In the genomic region with DNA sequence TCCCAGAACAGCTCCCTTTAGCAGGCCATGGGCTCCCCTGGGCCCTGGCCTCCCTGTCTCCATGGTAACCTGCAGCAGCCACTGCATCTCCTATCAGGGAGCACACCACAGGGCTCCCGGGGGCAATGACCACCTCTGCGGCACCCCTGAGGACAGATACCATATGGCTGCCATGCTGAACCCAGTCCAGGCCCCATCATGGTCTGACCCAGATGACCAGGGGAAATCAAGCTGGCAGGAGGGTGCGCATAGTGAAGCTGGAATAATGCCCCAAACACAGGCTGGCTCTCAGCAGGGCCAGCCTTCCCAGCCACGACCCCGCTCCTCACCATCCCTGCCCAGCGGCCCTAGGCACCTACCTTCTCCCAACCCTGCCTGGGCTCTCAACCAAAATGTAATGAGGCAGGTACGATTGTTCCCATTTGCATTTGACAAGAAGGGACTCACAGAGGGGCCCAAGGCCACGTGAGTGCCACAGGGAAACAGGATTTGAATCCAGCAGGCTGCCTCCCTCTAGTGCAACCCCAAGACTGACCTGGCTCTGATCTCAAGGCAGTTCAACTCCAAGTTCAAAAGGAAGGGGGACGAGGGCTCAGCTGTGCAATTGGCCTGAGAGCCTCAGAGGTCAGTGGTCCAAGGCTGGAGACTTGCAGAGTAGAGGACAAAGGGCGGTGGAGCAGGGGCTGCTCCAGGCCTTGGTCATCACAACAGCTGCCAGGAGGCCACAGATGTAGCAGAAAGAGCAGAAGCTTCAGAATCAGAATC, we compare ENCODE assay signal across 22 cellular contexts. TPM values are rescaled to one million over a fixed set of nuclear protein-coding genes. Genes with fewer than 3 reads are reported as not detected.
A peak's percentile ranks its signal among the peaks of the same experiment; 100 is the strongest.
DNase-seq lines count a peak whose midpoint lies in the region; ATAC-seq, FAIRE-seq and TF ChIP-seq lines count a peak whose summit lies in the region.
"Had no signal": no experiment of that assay in that cellular context is flagged by ENCODE, and none has a peak within 500 bp of the region (broad histone marks: within the 10 kb centered on the region; RNA-seq: fewer than 3 reads in every experiment).

No MANE protein-coding gene starts in this region.

- H3K9me3 Mint-ChIP-seq in natural killer cell (no peaks in the 10 kb centered on the region), nephron (no peaks in the 10 kb centered on the region), Calu3 (ENCODE audit: low read depth, unreplicated experiment) (no peaks in the 10 kb centered on the region)
- no peaks in the 10 kb centered on the region for H3K9me3 Mint-ChIP-seq in natural killer cell treated with Interleukin-12 subunit alpha and Interleukin-12 subunit beta and Interleukin-15 and Interleukin-18, amount 100 ng/mL, for 72 hours

- FAIRE-seq in K562 (lab: Jason Lieb, UNC) = no peak
- FAIRE-seq: A204.1, G401.6, GM12892 had no signal

- TF ChIP-seq CTCF in natural killer cell (IDR thresholded peaks at IDR 0.05) (no peak), K562 (IDR thresholded peaks at IDR 0.05 in 2 of 3, conservative IDR thresholded peaks at IDR 0.05 in 1 of 3; ENCODE audit: insufficient read depth in 2 of 3, low read depth in 1 of 3, low read length in 3 of 3) (no peak), nephron (IDR thresholded peaks at IDR 0.05; ENCODE audit: unreplicated experiment in 3 of 3) (no peak), Calu3 (IDR thresholded peaks at IDR 0.05; ENCODE audit: unreplicated experiment) (no peak)

- peaks cover 11 to 17% of the 10 kb centered on the region in 2 donors for H3K4me1 Mint-ChIP-seq in natural killer cell
- H3K4me1 Mint-ChIP-seq in natural killer cell treated with Interleukin-12 subunit alpha and Interleukin-12 subunit beta and Interleukin-15 and Interleukin-18, amount 100 ng/mL, for 72 hours (ENCODE audit: low read depth in 2 of 2) = peaks cover 17 to 21% of the 10 kb centered on the region in 2 donors
- H3K4me1 Mint-ChIP-seq in nephron = peaks cover 11% of the 10 kb centered on the region
- H3K4me1 Mint-ChIP-seq in Calu3 (ENCODE audit: low read depth, unreplicated experiment) = peaks cover 11% of the 10 kb centered on the region

- TF ChIP-seq POLR2A in K562 (conservative IDR thresholded peaks at IDR 0.05) = no peak

- H3K36me3 Mint-ChIP-seq in natural killer cell (no peaks in the 10 kb centered on the region), nephron (ENCODE audit: low read depth) (no peaks in the 10 kb centered on the region), Calu3 (ENCODE audit: insufficient read depth, unreplicated experiment) (peaks cover 20% of the 10 kb centered on the region)
- H3K36me3 Mint-ChIP-seq in natural killer cell treated with Interleukin-12 subunit alpha and Interleukin-12 subunit beta and Interleukin-15 and Interleukin-18, amount 100 ng/mL, for 72 hours = no peaks in the 10 kb centered on the region

- peaks cover 3% of the 10 kb centered on the region for H3K9me1 ChIP-seq in K562 (ENCODE audit: control insufficient read depth, insufficient read depth, low read length)

- H3K9me3 ChIP-seq in K562 (replicated peaks; ENCODE audit: control insufficient read depth, insufficient read depth, low read depth, low read length) = no peaks in the 10 kb centered on the region

- H3K9ac ChIP-seq in K562 (ENCODE audit: insufficient read depth in 1 of 2, low read depth in 2 of 2, low read length in 2 of 2) = peak overlapping the region in 1 of 2 experiments; percentile 40; a peak in 1 of 4 replicates
- H3K9ac ChIP-seq: KMS-11 had no signal

- POLR2A ChIA-PET in K562 (lab: Yijun Ruan, JAX) = interaction anchor here (0.8 to 1.3 kb wide), 3 partner anchors 9 to 131 kb away, joined by 3 to 6 read pairs (median 5); no protein-coding TSS in a partner anchor

- H3K27me3 Mint-ChIP-seq in natural killer cell (ENCODE audit: low read depth in 2 of 2) (peaks cover 27 to 38% of the 10 kb centered on the region in 2 donors), nephron (ENCODE audit: low read depth) (peaks cover 65% of the 10 kb centered on the region), Calu3 (ENCODE audit: unreplicated experiment) (peaks cover 91% of the 10 kb centered on the region)
- H3K27me3 Mint-ChIP-seq in natural killer cell treated with Interleukin-12 subunit alpha and Interleukin-12 subunit beta and Interleukin-15 and Interleukin-18, amount 100 ng/mL, for 72 hours = peaks cover 26 to 30% of the 10 kb centered on the region in 2 donors

- intact Hi-C loops in natural killer cell (cut with micrococcal nuclease) = no loop called here
- intact Hi-C loops in K562 (cut with micrococcal nuclease) = no loop called here
- intact Hi-C loops in Calu3 (cut with micrococcal nuclease; ENCODE audit: unreplicated experiment) = no loop called here

- no peak overlapping the region for H3K4me3 ChIP-seq in K562
- H3K4me3 ChIP-seq: PC-9, SK-N-MC had no signal

- peaks cover 10 to 52% of the 10 kb centered on the region in 2 experiments; a peak in 4 of 5 replicates for H3K27me3 ChIP-seq in K562 (ENCODE audit: control insufficient read depth in 2 of 2, insufficient read depth in 2 of 2, low read length in 2 of 2)

- H3K4me3 Mint-ChIP-seq in natural killer cell = peak overlapping the region; percentile 21
- no peak overlapping the region for H3K4me3 Mint-ChIP-seq in natural killer cell treated with Interleukin-12 subunit alpha and Interleukin-12 subunit beta and Interleukin-15 and Interleukin-18, amount 100 ng/mL, for 72 hours
- peak overlapping the region in 2 of 3 experiments; percentile 39 to 47 for H3K4me3 Mint-ChIP-seq in nephron
- H3K4me3 Mint-ChIP-seq in Calu3 (ENCODE audit: low read depth, unreplicated experiment) = no peak overlapping the region

- 9% methylated on average over 10 of the region's 10 CpGs for WGBS in K562 (ENCODE audit: insufficient coverage, low coverage, missing lambda C conversion rate)

- no peak overlapping the region for H3K27ac ChIP-seq in K562 (ENCODE audit: extremely low read depth, low read depth, low read length)
- H3K27ac ChIP-seq: HL-60, KMS-11, PC-9, SK-N-MC had no signal

- DNase-seq in natural killer cell (no peak), K562 (ENCODE audit: extremely low read depth in 1 of 4, low spot score in 3 of 4) (no peak), Calu3 (no peak), activated gamma-delta T cell (lab: John Stamatoyannopoulos, UW) (no peak), NCI-H226 (no peak), HuH-7.5 (ENCODE audit: low spot score) (no peak)
- DNase-seq in natural killer cell treated with Interleukin-12 subunit alpha and Interleukin-12 subunit beta and Interleukin-15 and Interleukin-18, amount 100 ng/mL, for 72 hours (ENCODE audit: low spot score) = no peak
- DNase-seq: COR-L47, DMS79, GOT3, NCI-H2029, NCI-H2227 treated with DMSO at 0.1 percent for 48 hours, NCI-H526 treated with DMSO at 0.1 percent for 48 hours, PC-9 had no signal

- H3K27ac Mint-ChIP-seq in natural killer cell (no peak overlapping the region), nephron (no peak overlapping the region), Calu3 (ENCODE audit: unreplicated experiment) (no peak overlapping the region)
- H3K27ac Mint-ChIP-seq in natural killer cell treated with Interleukin-12 subunit alpha and Interleukin-12 subunit beta and Interleukin-15 and Interleukin-18, amount 100 ng/mL, for 72 hours = no peak overlapping the region
- H3K27ac Mint-ChIP-seq: CD14-positive monocyte had no signal

- in situ Hi-C loops in K562 (cut with MboI) = no loop called here

- no peak for TF ChIP-seq EP300 in K562 (IDR thresholded peaks at IDR 0.05; ENCODE audit: low read length)

- CTCF ChIA-PET in K562 (lab: Yijun Ruan, JAX; ENCODE audit: low intra/inter-chr PET ratio) (no interaction called here), Calu3 (lab: Charles Lee) (interaction anchor here (0.6 to 1.3 kb wide), 5 partner anchors 9 to 1473 kb away, joined by 3 to 5 read pairs (median 3); partner anchors contain the start of gene CRHR1)

- ATAC-seq in natural killer cell (no peak), K562 (no peak)
- ATAC-seq in natural killer cell treated with Interleukin-12 subunit alpha and Interleukin-12 subunit beta and Interleukin-15 and Interleukin-18, amount 100 ng/mL, for 72 hours = no peak

- H2AFZ ChIP-seq in K562 (ENCODE audit: low read depth, low read length) = no peak overlapping the region
- H2AFZ ChIP-seq: PC-9 had no signal

- no peaks in the 10 kb centered on the region for H3K36me3 ChIP-seq in K562 (ENCODE audit: control insufficient read depth, insufficient read depth, low read length)

- H3K79me2 ChIP-seq in K562 (ENCODE audit: control insufficient read depth, insufficient read depth, low read length) = no peaks in the 10 kb centered on the region

- H3K4me1 ChIP-seq in K562 (replicated peaks in 1 of 2; ENCODE audit: control insufficient read depth in 2 of 2, insufficient read depth in 2 of 2, low read length in 2 of 2) = peaks cover 0 to 40% of the 10 kb centered on the region in 2 experiments; a peak in 4 of 5 replicates

- no peaks in the 10 kb centered on the region; the same call in 1 of the 2 replicates for H4K20me1 ChIP-seq in K562 (replicated peaks; ENCODE audit: control insufficient read depth, insufficient read depth, low read length)

- BruUV-seq in K562 (replicated peaks; lab: Mats Ljungman, UMichigan) = no TSS peak
- no TSS peak for BruUV-seq in Calu3 (replicated peaks; lab: Mats Ljungman, UMichigan)

- no peak overlapping the region for H3K4me2 ChIP-seq in K562 (ENCODE audit: insufficient read depth, low read length)
- H3K4me2 ChIP-seq: KMS-11, PC-9 had no signal

- TF ChIP-seq RAD21 in K562 (CRISPR knock-in tag; conservative IDR thresholded peaks at IDR 0.05 in 1 of 2, IDR thresholded peaks at IDR 0.05 in 1 of 2) = no peak

RNA-seq across cellular contexts. Expression of gene RUNDC3A, which starts 2.4 kb away (rescaled TPM):
- total RNA-seq in natural killer cell (under 1 TPM in 2 of 3 donors, not detected in 1; 0.31 to 0.48 TPM), K562 (2014; rRNA removed) (not detected in 2 replicates), K562 (2014; rRNA removed; fragmentation: Illumina TruSeq; extraction: Trizol) (not detected in 2 replicates), K562 (2015; rRNA removed; fragmentation: Illumina TruSeq; extraction: Trizol) (not detected in 2 replicates), K562 (2021) (not detected in 2 replicates), Calu3 (2022) (0.86 and 1.2 TPM in 2 replicates)
- under 1 TPM in 1 of 2 donors, not detected in 1; 0.48 TPM for total RNA-seq in natural killer cell treated with Interleukin-12 subunit alpha and Interleukin-12 subunit beta and Interleukin-15 and Interleukin-18, amount 100 ng/mL, for 72 hours
- total RNA-seq in K562 (2011; cell fraction: chromatin; rRNA removed; ENCODE audit: low replicate concordance) = 0.23 TPM in 1 of 2 replicates, not detected in the other
- total RNA-seq in K562 (2011; cell fraction: nucleolus; rRNA removed) = 0.17 TPM in 1 of 2 replicates, not detected in the other
- not detected in 2 replicates for total RNA-seq in K562 (2011; cell fraction: nucleoplasm; rRNA removed)
- polyA plus RNA-seq in K562 (2011; rRNA removed) (0.05 TPM in 1 of 2 replicates, not detected in the other), K562 (2014; fragmentation: Illumina TruSeq; extraction: Trizol) (not detected in 2 replicates), K562 (2014; fragmentation: Nextera tagmentation; extraction: Ambion mirVana) (not detected), K562 (2014; rRNA removed) (not detected in 2 replicates)
- 0.07 and 0.49 TPM in 2 replicates for polyA plus RNA-seq in K562 (2011; cell fraction: cytosol; rRNA removed)
- polyA plus RNA-seq in K562 (2011; cell fraction: nucleus; rRNA removed) = 0.11 and 0.24 TPM in 2 replicates
- polyA plus RNA-seq in K562 (2012) = 0.10 and 0.36 TPM in 2 replicates
- polyA minus RNA-seq in K562 (2011; rRNA and poly(A)+ RNA removed) = 0.32 TPM in 1 of 2 replicates, not detected in the other
- not detected in 2 replicates for polyA minus RNA-seq in K562 (2011; cell fraction: cytosol; rRNA and poly(A)+ RNA removed)
- not detected in 2 replicates for polyA minus RNA-seq in K562 (2011; cell fraction: nucleus; rRNA and poly(A)+ RNA removed)
- total RNA-seq: PC-9 had no signal

RNA-seq across cellular contexts. Expression of gene SLC25A39, which starts 13.8 kb away (rescaled TPM):
- total RNA-seq in natural killer cell (100 to 1,000 TPM in 1 of 3 donors, 10 to 100 TPM in 2; 82.4 to 105 (median 97.9) TPM), K562 (2014; rRNA removed) (228 and 316 TPM in 2 replicates), K562 (2014; rRNA removed; fragmentation: Illumina TruSeq; extraction: Trizol) (47.0 and 72.5 TPM in 2 replicates), K562 (2015; rRNA removed; fragmentation: Illumina TruSeq; extraction: Trizol) (139 and 140 TPM in 2 replicates), K562 (2021) (266 and 268 TPM in 2 replicates), Calu3 (2022) (271 and 297 TPM in 2 replicates)
- 100 to 1,000 TPM; 121 to 192 TPM for total RNA-seq in natural killer cell treated with Interleukin-12 subunit alpha and Interleukin-12 subunit beta and Interleukin-15 and Interleukin-18, amount 100 ng/mL, for 72 hours
- 112 and 348 TPM in 2 replicates for total RNA-seq in K562 (2011; cell fraction: chromatin; rRNA removed; ENCODE audit: low replicate concordance)
- total RNA-seq in K562 (2011; cell fraction: nucleolus; rRNA removed) = 328 and 401 TPM in 2 replicates
- 185 and 188 TPM in 2 replicates for total RNA-seq in K562 (2011; cell fraction: nucleoplasm; rRNA removed)
- polyA plus RNA-seq in K562 (2011; rRNA removed) (121 and 188 TPM in 2 replicates), K562 (2014; fragmentation: Illumina TruSeq; extraction: Trizol) (238 and 276 TPM in 2 replicates), K562 (2014; fragmentation: Nextera tagmentation; extraction: Ambion mirVana) (1 to 10 TPM; 4.8 to 6.3 TPM), K562 (2014; rRNA removed) (267 and 327 TPM in 2 replicates)
- polyA plus RNA-seq in K562 (2011; cell fraction: cytosol; rRNA removed) = 232 and 388 TPM in 2 replicates
- polyA plus RNA-seq in K562 (2011; cell fraction: nucleus; rRNA removed) = 426 and 555 TPM in 2 replicates
- 210 and 229 TPM in 2 replicates for polyA plus RNA-seq in K562 (2012)
- 34.0 and 42.0 TPM in 2 replicates for polyA minus RNA-seq in K562 (2011; rRNA and poly(A)+ RNA removed)
- polyA minus RNA-seq in K562 (2011; cell fraction: cytosol; rRNA and poly(A)+ RNA removed) = 75.4 and 108 TPM in 2 replicates
- 85.0 and 95.6 TPM in 2 replicates for polyA minus RNA-seq in K562 (2011; cell fraction: nucleus; rRNA and poly(A)+ RNA removed)

RNA-seq across cellular contexts. Expression of gene GRN, which starts 34.3 kb away (rescaled TPM):
- total RNA-seq in natural killer cell (10 to 100 TPM; 42.4 to 69.8 (median 55.6) TPM), K562 (2014; rRNA removed) (51.0 and 69.9 TPM in 2 replicates), K562 (2014; rRNA removed; fragmentation: Illumina TruSeq; extraction: Trizol) (9.6 and 15.6 TPM in 2 replicates), K562 (2015; rRNA removed; fragmentation: Illumina TruSeq; extraction: Trizol) (20.7 and 21.4 TPM in 2 replicates), K562 (2021) (69.9 and 75.3 TPM in 2 replicates), Calu3 (2022) (376 and 480 TPM in 2 replicates)
- total RNA-seq in natural killer cell treated with Interleukin-12 subunit alpha and Interleukin-12 subunit beta and Interleukin-15 and Interleukin-18, amount 100 ng/mL, for 72 hours = 10 to 100 TPM; 49.5 to 57.3 TPM
- 22.1 and 107 TPM in 2 replicates for total RNA-seq in K562 (2011; cell fraction: chromatin; rRNA removed; ENCODE audit: low replicate concordance)
- total RNA-seq in K562 (2011; cell fraction: nucleolus; rRNA removed) = 206 and 251 TPM in 2 replicates
- 71.4 and 95.0 TPM in 2 replicates for total RNA-seq in K562 (2011; cell fraction: nucleoplasm; rRNA removed)
- polyA plus RNA-seq in K562 (2011; rRNA removed) (11.5 and 62.4 TPM in 2 replicates), K562 (2014; fragmentation: Illumina TruSeq; extraction: Trizol) (35.2 and 63.4 TPM in 2 replicates), K562 (2014; fragmentation: Nextera tagmentation; extraction: Ambion mirVana) (1 to 10 TPM; 5.4 to 5.9 TPM), K562 (2014; rRNA removed) (36.4 and 36.6 TPM in 2 replicates)
- polyA plus RNA-seq in K562 (2011; cell fraction: cytosol; rRNA removed) = 34.3 and 53.6 TPM in 2 replicates
- 101 and 122 TPM in 2 replicates for polyA plus RNA-seq in K562 (2011; cell fraction: nucleus; rRNA removed)
- 77.5 and 193 TPM in 2 replicates for polyA plus RNA-seq in K562 (2012)
- 6.6 and 12.3 TPM in 2 replicates for polyA minus RNA-seq in K562 (2011; rRNA and poly(A)+ RNA removed)
- polyA minus RNA-seq in K562 (2011; cell fraction: cytosol; rRNA and poly(A)+ RNA removed) = 47.6 and 80.7 TPM in 2 replicates
- 31.0 and 38.4 TPM in 2 replicates for polyA minus RNA-seq in K562 (2011; cell fraction: nucleus; rRNA and poly(A)+ RNA removed)

RNA-seq across cellular contexts. Expression of gene SLC4A1, which starts 42.9 kb away (rescaled TPM):
- total RNA-seq in natural killer cell (not detected), K562 (2014; rRNA removed) (0.53 and 1.00 TPM in 2 replicates), K562 (2014; rRNA removed; fragmentation: Illumina TruSeq; extraction: Trizol) (0.25 and 0.32 TPM in 2 replicates), K562 (2015; rRNA removed; fragmentation: Illumina TruSeq; extraction: Trizol) (0.14 and 0.19 TPM in 2 replicates), K562 (2021) (0.81 and 0.84 TPM in 2 replicates), Calu3 (2022) (not detected in 2 replicates)
- not detected for total RNA-seq in natural killer cell treated with Interleukin-12 subunit alpha and Interleukin-12 subunit beta and Interleukin-15 and Interleukin-18, amount 100 ng/mL, for 72 hours
- 2.0 and 2.5 TPM in 2 replicates for total RNA-seq in K562 (2011; cell fraction: chromatin; rRNA removed; ENCODE audit: low replicate concordance)
- total RNA-seq in K562 (2011; cell fraction: nucleolus; rRNA removed) = 3.3 and 4.1 TPM in 2 replicates
- 2.4 and 4.0 TPM in 2 replicates for total RNA-seq in K562 (2011; cell fraction: nucleoplasm; rRNA removed)
- polyA plus RNA-seq in K562 (2011; rRNA removed) (0.71 and 0.80 TPM in 2 replicates), K562 (2014; fragmentation: Illumina TruSeq; extraction: Trizol) (0.61 and 0.88 TPM in 2 replicates), K562 (2014; fragmentation: Nextera tagmentation; extraction: Ambion mirVana) (under 1 TPM; 0.22 to 0.37 TPM), K562 (2014; rRNA removed) (0.53 and 0.57 TPM in 2 replicates)
- 0.68 and 1.3 TPM in 2 replicates for polyA plus RNA-seq in K562 (2011; cell fraction: cytosol; rRNA removed)
- polyA plus RNA-seq in K562 (2011; cell fraction: nucleus; rRNA removed) = 0.21 and 1.1 TPM in 2 replicates
- polyA plus RNA-seq in K562 (2012) = 0.65 and 3.0 TPM in 2 replicates
- polyA minus RNA-seq in K562 (2011; rRNA and poly(A)+ RNA removed) = 0.45 and 0.98 TPM in 2 replicates
- polyA minus RNA-seq in K562 (2011; cell fraction: cytosol; rRNA and poly(A)+ RNA removed) = 0.46 and 0.67 TPM in 2 replicates
- 0.11 and 0.40 TPM in 2 replicates for polyA minus RNA-seq in K562 (2011; cell fraction: nucleus; rRNA and poly(A)+ RNA removed)
- total RNA-seq: PC-9 had no signal

RNA-seq across cellular contexts. Expression of gene FAM171A2, which starts 52.9 kb away (rescaled TPM):
- total RNA-seq in natural killer cell (under 1 TPM; 0.20 to 0.43 (median 0.24) TPM), K562 (2014; rRNA removed) (7.3 and 10.2 TPM in 2 replicates), K562 (2014; rRNA removed; fragmentation: Illumina TruSeq; extraction: Trizol) (0.44 and 0.54 TPM in 2 replicates), K562 (2015; rRNA removed; fragmentation: Illumina TruSeq; extraction: Trizol) (1.2 and 1.4 TPM in 2 replicates), K562 (2021) (7.0 and 8.6 TPM in 2 replicates), Calu3 (2022) (0.95 and 2.0 TPM in 2 replicates)
- total RNA-seq in natural killer cell treated with Interleukin-12 subunit alpha and Interleukin-12 subunit beta and Interleukin-15 and Interleukin-18, amount 100 ng/mL, for 72 hours = under 1 TPM in 1 of 2 donors, not detected in 1; 0.25 TPM
- total RNA-seq in K562 (2011; cell fraction: chromatin; rRNA removed; ENCODE audit: low replicate concordance) = 2.2 and 9.3 TPM in 2 replicates
- total RNA-seq in K562 (2011; cell fraction: nucleolus; rRNA removed) = 10.4 and 11.3 TPM in 2 replicates
- total RNA-seq in K562 (2011; cell fraction: nucleoplasm; rRNA removed) = 6.5 and 7.2 TPM in 2 replicates
- polyA plus RNA-seq in K562 (2011; rRNA removed) (2.5 and 5.2 TPM in 2 replicates), K562 (2014; fragmentation: Illumina TruSeq; extraction: Trizol) (1.2 and 2.4 TPM in 2 replicates), K562 (2014; fragmentation: Nextera tagmentation; extraction: Ambion mirVana) (under 1 TPM in 1 of 2 experiments, not detected in 1; 0.10 TPM), K562 (2014; rRNA removed) (4.5 and 5.7 TPM in 2 replicates)
- 5.0 and 11.3 TPM in 2 replicates for polyA plus RNA-seq in K562 (2011; cell fraction: cytosol; rRNA removed)
- polyA plus RNA-seq in K562 (2011; cell fraction: nucleus; rRNA removed) = 7.6 and 9.3 TPM in 2 replicates
- polyA plus RNA-seq in K562 (2012) = 3.1 and 8.9 TPM in 2 replicates
- 1.6 and 2.1 TPM in 2 replicates for polyA minus RNA-seq in K562 (2011; rRNA and poly(A)+ RNA removed)
- 2.9 and 4.5 TPM in 2 replicates for polyA minus RNA-seq in K562 (2011; cell fraction: cytosol; rRNA and poly(A)+ RNA removed)
- 1.6 and 3.9 TPM in 2 replicates for polyA minus RNA-seq in K562 (2011; cell fraction: nucleus; rRNA and poly(A)+ RNA removed)
- polyA plus RNA-seq: CD14-positive monocyte had no signal

Comparison
In these comparisons a context has a peak if more than half of its experiments do, and no peak if none do; other contexts are left out.
1. H3K4me3 Mint-ChIP-seq: peak in natural killer cell (single experiment) and nephron (2 of 3); none in natural killer cell treated with Interleukin-12 subunit alpha and Interleukin-12 subunit beta and Interleukin-15 and Interleukin-18, amount 100 ng/mL, for 72 hours (single experiment) and Calu3 (single experiment).